1 cellular context compared by ENCODE assay signal in the genomic region with DNA sequence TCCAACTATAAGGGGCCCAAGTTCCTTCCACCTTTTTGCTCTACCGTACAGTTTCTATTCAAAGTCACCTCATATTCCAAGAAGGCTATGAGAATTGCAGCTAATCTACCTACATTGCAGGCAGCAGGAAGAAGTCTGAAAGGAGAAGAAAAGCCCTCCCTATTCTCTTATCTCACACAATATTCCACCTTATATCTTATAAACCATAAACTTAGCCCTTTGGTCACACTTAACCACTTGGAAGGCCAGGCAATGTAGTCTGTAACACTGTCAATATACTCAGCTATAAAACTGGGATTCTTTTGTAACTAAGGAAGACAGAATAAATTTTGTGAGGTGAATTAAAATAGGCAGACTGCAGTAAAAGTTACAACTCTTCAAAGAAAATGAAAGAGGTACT.
TF ChIP-seq lines count a peak whose summit lies in the region.

No MANE protein-coding gene starts in this region.

TF ChIP-seq in K562, 482 proteins besides CTCF, POLR2A, EP300 and RAD21:
- no peak for TF ChIP-seq NR3C1 (CRISPR knock-in tag; IDR thresholded peaks at IDR 0.05)
- no peak for TF ChIP-seq FOXJ3 (CRISPR knock-in tag; IDR thresholded peaks at IDR 0.05)
- no peak for TF ChIP-seq MIER1 (IDR thresholded peaks at IDR 0.05; ENCODE audit: low read depth)
- no peak for TF ChIP-seq TOE1 (IDR thresholded peaks at IDR 0.05; ENCODE audit: borderline replicate concordance)
- TF ChIP-seq TOE1 (CRISPR knock-in tag; IDR thresholded peaks at IDR 0.05; ENCODE audit: borderline replicate concordance, low read depth), result no peak
- no peak for TF ChIP-seq ZNF282 (CRISPR knock-in tag; IDR thresholded peaks at IDR 0.05)
- TF ChIP-seq STAT5B (CRISPR knock-in tag; IDR thresholded peaks at IDR 0.05), result no peak
- TF ChIP-seq CCAR2 (IDR thresholded peaks at IDR 0.05; ENCODE audit: low read depth, low read length), result no peak
- no peak for TF ChIP-seq SOX6 (IDR thresholded peaks at IDR 0.05)
- no peak for TF ChIP-seq HIVEP1 (CRISPR knock-in tag; IDR thresholded peaks at IDR 0.05)
- no peak for TF ChIP-seq SRF (CRISPR knock-in tag; IDR thresholded peaks at IDR 0.05)
- no peak for TF ChIP-seq NELFE (IDR thresholded peaks at IDR 0.05; ENCODE audit: insufficient read depth, insufficient read length)
- no peak for TF ChIP-seq TARDBP (IDR thresholded peaks at IDR 0.05)
- TF ChIP-seq ETV1 (tag; conservative IDR thresholded peaks at IDR 0.05; ENCODE audit: low read depth), result no peak
- TF ChIP-seq HDGF (IDR thresholded peaks at IDR 0.05), result no peak
- no peak for TF ChIP-seq RERE (CRISPR knock-in tag; IDR thresholded peaks at IDR 0.05; ENCODE audit: borderline replicate concordance)
- no peak for TF ChIP-seq BRF1 (IDR thresholded peaks at IDR 0.05; ENCODE audit: borderline replicate concordance, extremely low read depth, insufficient read length)
- no peak for TF ChIP-seq E2F1 (CRISPR knock-in tag; IDR thresholded peaks at IDR 0.05)
- TF ChIP-seq RBM22 (IDR thresholded peaks at IDR 0.05; ENCODE audit: low read depth, low read length, poor library complexity, severe bottlenecking), result no peak
- TF ChIP-seq HEY1 (CRISPR knock-in tag; IDR thresholded peaks at IDR 0.05; ENCODE audit: borderline replicate concordance), result no peak
- no peak for TF ChIP-seq ZNF445 (CRISPR knock-in tag; IDR thresholded peaks at IDR 0.05; ENCODE audit: low read depth)
